Comparison of ENCODE assay signal across 8 cellular contexts in genomic region chr17:36592316-36592710, GRCh38. TPM values are rescaled to one million over a fixed set of nuclear protein-coding genes. Genes with fewer than 3 reads are reported as not detected.
DNase-seq lines count a peak whose midpoint lies in the region; ATAC-seq and TF ChIP-seq lines count a peak whose summit lies in the region.

No MANE protein-coding gene starts in this region.

- H3K27ac ChIP-seq in thyroid gland: no peak overlapping the region

- CTCF ChIA-PET in activated CD4-positive, alpha-beta T cell treated with anti-CD3 and anti-CD28 coated beads for 36 hours (lab: Charles Lee): interaction anchor here (0.9 to 5.6 kb wide), 2 partner anchors 10 to 34 kb away, joined by 3 to 41 read pairs; partner anchors contain the start of gene MRM1

- TF ChIP-seq POLR2A in lower leg skin (IDR thresholded peaks at IDR 0.05) (no peak), thyroid gland (IDR thresholded peaks at IDR 0.05) (no peak)

- TF ChIP-seq CTCF in cardiac fibroblast (IDR thresholded peaks at IDR 0.05; ENCODE audit: low read depth, low read length) (no peak), lower leg skin (IDR thresholded peaks at IDR 0.05) (no peak), thyroid gland (IDR thresholded peaks at IDR 0.05) (no peak)

- peak; percentile 6 for ATAC-seq in activated CD4-positive, alpha-beta T cell treated with anti-CD3 and anti-CD28 coated beads for 36 hours

- POLR2A ChIA-PET in activated CD4-positive, alpha-beta T cell treated with anti-CD3 and anti-CD28 coated beads for 36 hours (lab: Charles Lee): interaction anchor here (0.9 to 1.7 kb wide), 2 partner anchors 9 to 58 kb away, joined by 3 to 9 read pairs; partner anchors contain the start of genes MRM1, MYO19 and PIGW

- peak overlapping the region; percentile 54 to 68 for H3K4me3 ChIP-seq in cardiac fibroblast (replicated peaks in 1 of 2; ENCODE audit: low read depth in 2 of 2, low read length in 2 of 2)
- peak overlapping the region; percentile 82 for H3K4me3 ChIP-seq in lower leg skin (ENCODE audit: low read depth, poor library complexity, severe bottlenecking)
- H3K4me3 ChIP-seq in thyroid gland (replicated peaks in 1 of 3): peak overlapping the region; percentile 83 to 93 (median 91)

- H3K4me1 Mint-ChIP-seq in activated CD4-positive, alpha-beta T cell treated with anti-CD3 and anti-CD28 coated beads for 36 hours: peaks cover 25% of the 10 kb centered on the region

- no peaks in the 10 kb centered on the region for H3K9me3 Mint-ChIP-seq in activated CD4-positive, alpha-beta T cell treated with anti-CD3 and anti-CD28 coated beads for 36 hours (ENCODE audit: low read depth)

- intact Hi-C loops in activated CD4-positive, alpha-beta T cell treated with anti-CD3 and anti-CD28 coated beads for 36 hours (cut with DNase I, micrococcal nuclease): no loop called here
- intact Hi-C loops in lower leg skin (cut with DNase I; ENCODE audit: low total_unique reads) (no loop called here), thyroid gland (cut with DNase I) (loop anchor here (5.0 kb wide), 1 partner anchor 50 kb away; the partner anchor contains the start of gene GGNBP2)

- 3 to 4% methylated on average over 18 to 19 of the region's 19 CpGs for WGBS in lower leg skin, 2 donors
- 3 to 4% methylated on average over 5 to 8 of the region's 19 CpGs for WGBS in thyroid gland, 2 donors

- peaks cover 12 to 14% of the 10 kb centered on the region in 2 donors for H3K4me1 ChIP-seq in thyroid gland

- DNase-seq in activated CD4-positive, alpha-beta T cell treated with anti-CD3 and anti-CD28 coated beads for 36 hours: peak; percentile 24
- no peak for DNase-seq in activated CD4-positive, alpha-beta T cell treated with anti-CD3 and anti-CD28 coated beads for 4 hours
- DNase-seq in NCI-H524 treated with DMSO at 0.1 percent for 48 hours (lab: John Stamatoyannopoulos, UW): peak; percentile 11
- DNase-seq in cardiac fibroblast (ENCODE audit: low read depth in 2 of 2): peak in 1 of 2 donors; percentile 14
- DNase-seq in lower leg skin (ENCODE audit: low spot score in 2 of 2): peak in 1 of 2 donors; percentile 88
- peak; percentile 49 to 62 for DNase-seq in thyroid gland
- no peak for DNase-seq in NOMO-1 treated with DMSO at 0.1 percent for 48 hours (lab: John Stamatoyannopoulos, UW; ENCODE audit: unreplicated experiment)
- no peak for DNase-seq in COLO668 (lab: John Stamatoyannopoulos, UW; ENCODE audit: unreplicated experiment)

- H3K4me3 Mint-ChIP-seq in activated CD4-positive, alpha-beta T cell treated with anti-CD3 and anti-CD28 coated beads for 36 hours: peak overlapping the region; percentile 69

- no peaks in the 10 kb centered on the region for H3K27me3 ChIP-seq in thyroid gland

- peaks cover 18% of the 10 kb centered on the region for H3K36me3 Mint-ChIP-seq in activated CD4-positive, alpha-beta T cell treated with anti-CD3 and anti-CD28 coated beads for 36 hours (ENCODE audit: low read depth)

- peaks cover 13 to 18% of the 10 kb centered on the region in 2 donors for H3K36me3 ChIP-seq in thyroid gland

- H3K27ac Mint-ChIP-seq in activated CD4-positive, alpha-beta T cell treated with anti-CD3 and anti-CD28 coated beads for 36 hours: no peak overlapping the region

- no peaks in the 10 kb centered on the region for H3K9me3 ChIP-seq in thyroid gland

- no peaks in the 10 kb centered on the region for H3K27me3 Mint-ChIP-seq in activated CD4-positive, alpha-beta T cell treated with anti-CD3 and anti-CD28 coated beads for 36 hours

RNA-seq across cellular contexts. Expression of gene DHRS11, which starts 0.6 kb away (rescaled TPM):
- 10 to 100 TPM in 1 of 2 experiments, 1 to 10 TPM in 1; 9.2 to 10.2 TPM for total RNA-seq in activated CD4-positive, alpha-beta T cell treated with anti-CD3 and anti-CD28 coated beads for 36 hours
- total RNA-seq in lower leg skin: 10 to 100 TPM; 11.3 to 21.1 (median 14.9) TPM
- 10 to 100 TPM; 12.3 to 28.4 (median 21.4) TPM for total RNA-seq in thyroid gland

RNA-seq across cellular contexts. Expression of gene MRM1, which starts 9.1 kb away (rescaled TPM):
- total RNA-seq in activated CD4-positive, alpha-beta T cell treated with anti-CD3 and anti-CD28 coated beads for 36 hours: 10 to 100 TPM; 14.3 to 16.4 TPM
- total RNA-seq in lower leg skin: 1 to 10 TPM; 5.1 to 8.9 (median 5.9) TPM
- 1 to 10 TPM; 5.8 to 9.8 (median 7.4) TPM for total RNA-seq in thyroid gland

RNA-seq across cellular contexts. Expression of gene GGNBP2, which starts 47.6 kb away (rescaled TPM):
- total RNA-seq in activated CD4-positive, alpha-beta T cell treated with anti-CD3 and anti-CD28 coated beads for 36 hours: 10 to 100 TPM; 75.2 to 81.4 TPM
- total RNA-seq in lower leg skin: 10 to 100 TPM; 38.2 to 79.6 (median 55.0) TPM
- total RNA-seq in thyroid gland: 10 to 100 TPM; 47.3 to 74.1 (median 58.0) TPM

RNA-seq across cellular contexts. Expression of gene PIGW, which starts 57.5 kb away (rescaled TPM):
- total RNA-seq in activated CD4-positive, alpha-beta T cell treated with anti-CD3 and anti-CD28 coated beads for 36 hours: 10 to 100 TPM; 11.8 to 13.4 TPM
- total RNA-seq in lower leg skin (1 to 10 TPM; 4.3 to 9.0 (median 6.9) TPM), thyroid gland (10 to 100 TPM in 1 of 4 donors, 1 to 10 TPM in 3; 6.1 to 12.5 (median 7.1) TPM)

RNA-seq across cellular contexts. Expression of gene MYO19, which starts 57.6 kb away (rescaled TPM):
- 100 to 1,000 TPM; 110 to 127 TPM for total RNA-seq in activated CD4-positive, alpha-beta T cell treated with anti-CD3 and anti-CD28 coated beads for 36 hours
- total RNA-seq in lower leg skin (100 to 1,000 TPM in 1 of 4 donors, 10 to 100 TPM in 3; 70.5 to 167 (median 88.1) TPM), thyroid gland (10 to 100 TPM; 45.6 to 80.0 (median 64.5) TPM)

Comparison
In these comparisons a context has a peak if more than half of its experiments do, and no peak if none do; other contexts are left out.
1. DNase-seq: peak in activated CD4-positive, alpha-beta T cell treated with anti-CD3 and anti-CD28 coated beads for 36 hours (single experiment), NCI-H524 treated with DMSO at 0.1 percent for 48 hours (single experiment) and thyroid gland (2 of 2); none in activated CD4-positive, alpha-beta T cell treated with anti-CD3 and anti-CD28 coated beads for 4 hours (0 of 2), NOMO-1 treated with DMSO at 0.1 percent for 48 hours (single experiment) and COLO668 (single experiment).
2. Peak in every context shown above with its lines, with median percentiles within 50 percentile points of each other: H3K4me3 ChIP-seq.